9 cellular contexts compared by ENCODE assay signal in the genomic region with DNA sequence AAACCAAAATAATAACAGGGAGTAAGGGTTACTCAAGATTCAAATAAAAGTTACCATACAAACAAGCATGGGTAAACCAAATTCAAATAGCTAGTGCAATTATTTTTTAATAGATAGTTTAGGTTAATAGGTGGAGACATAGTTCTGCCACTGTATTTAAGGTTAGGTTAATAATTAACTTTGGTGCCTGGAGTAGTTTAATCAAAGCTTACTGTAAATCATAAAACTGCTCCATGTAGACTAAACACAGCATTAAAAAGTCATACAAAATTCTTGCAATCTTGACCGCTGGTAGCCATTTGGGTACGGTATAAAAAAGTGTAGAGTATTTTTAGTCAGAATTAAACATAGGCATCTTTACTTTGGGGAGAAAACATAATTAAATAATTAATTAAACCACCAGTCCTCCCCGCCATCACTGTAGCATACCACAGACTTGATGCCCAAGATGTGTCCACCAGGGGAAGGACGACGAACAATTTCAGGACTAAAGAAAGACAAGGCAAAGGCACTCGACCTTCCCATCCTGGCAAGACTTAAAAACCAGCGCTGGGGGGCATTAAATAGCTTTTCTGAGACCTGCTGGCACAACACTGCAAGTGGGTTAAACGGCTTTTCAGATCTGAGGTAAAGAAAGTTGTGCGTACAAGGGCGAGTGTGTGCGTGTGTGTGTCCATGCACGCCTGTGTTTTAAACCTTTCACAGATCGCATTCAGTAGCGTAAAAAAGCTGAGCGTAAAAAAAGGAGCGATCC. TPM values are rescaled to one million over a fixed set of nuclear protein-coding genes. Genes with fewer than 3 reads are reported as not detected.
DNase-seq lines count a peak whose midpoint lies in the region; ATAC-seq, FAIRE-seq and TF ChIP-seq lines count a peak whose summit lies in the region.
"Had no signal": no experiment of that assay in that cellular context is flagged by ENCODE, and none has a peak within 500 bp of the region (broad histone marks: within the 10 kb centered on the region; RNA-seq: fewer than 3 reads in every experiment).

No MANE protein-coding gene starts in this region.

- no peaks in the 10 kb centered on the region for H3K36me3 ChIP-seq in mesodermal cell (ENCODE audit: control insufficient read depth, insufficient read depth, low read length)

- DNase-seq in NCI-H82 (lab: John Stamatoyannopoulos, UW): peak; percentile 51
- DNase-seq in NCI-H82 treated with DMSO at 0.1 percent for 48 hours (lab: John Stamatoyannopoulos, UW; ENCODE audit: unreplicated experiment): no peak
- no peak for DNase-seq in type B pancreatic cell (ENCODE audit: extremely low spot score, unreplicated experiment)
- no peak for DNase-seq in NCI-H2029 treated with DMSO at 0.1 percent for 48 hours (lab: John Stamatoyannopoulos, UW)
- no peak for DNase-seq in activated CD8-positive, alpha-beta T cell treated with anti-CD3 and anti-CD28 coated beads, Interleukin-2, amount 10 ng/mL, durations not matched to agents 7 days and 5 days
- DNase-seq in AG08395 (ENCODE audit: low spot score): no peak

- H3K27me3 Mint-ChIP-seq in type B pancreatic cell: no peaks in the 10 kb centered on the region
- peaks cover 66% of the 10 kb centered on the region for H3K27me3 Mint-ChIP-seq in activated CD8-positive, alpha-beta T cell treated with anti-CD3 and anti-CD28 coated beads, Interleukin-2, amount 10 ng/mL, durations not matched to agents 7 days and 5 days (ENCODE audit: low read depth)

- ATAC-seq in activated CD8-positive, alpha-beta T cell treated with anti-CD3 and anti-CD28 coated beads, Interleukin-2, amount 10 ng/mL, durations not matched to agents 7 days and 5 days: no peak

- H3K4me1 ChIP-seq in mesodermal cell (ENCODE audit: control insufficient read depth, insufficient read depth, low read length, poor library complexity, severe bottlenecking): peaks cover 10% of the 10 kb centered on the region

- H3K9me3 Mint-ChIP-seq in type B pancreatic cell: no peaks in the 10 kb centered on the region
- no peaks in the 10 kb centered on the region for H3K9me3 Mint-ChIP-seq in activated CD8-positive, alpha-beta T cell treated with anti-CD3 and anti-CD28 coated beads, Interleukin-2, amount 10 ng/mL, durations not matched to agents 7 days and 5 days (ENCODE audit: insufficient read depth)
- H3K9me3 Mint-ChIP-seq: T-helper 2 cell treated with Interferon-gamma antibody and Interleukin-4, amounts not matched to agents 5 μg/mL and 100 μg/mL, for 36 hours had no signal

- peak; percentile 65 for TF ChIP-seq CTCF in type B pancreatic cell (conservative IDR thresholded peaks at IDR 0.05)

- FAIRE-seq in colon (lab: Jason Lieb, UNC): peak; percentile 51

- POLR2A ChIA-PET in activated CD8-positive, alpha-beta T cell treated with anti-CD3 and anti-CD28 coated beads, Interleukin-2, amount 10 ng/mL, durations not matched to agents 7 days and 5 days (lab: Charles Lee): no interaction called here

- H3K27ac ChIP-seq in mesodermal cell (ENCODE audit: low read depth, low read length, severe bottlenecking): peak overlapping the region; percentile 39

- H3K27ac Mint-ChIP-seq in type B pancreatic cell: peak overlapping the region; percentile 82
- no peak overlapping the region for H3K27ac Mint-ChIP-seq in activated CD8-positive, alpha-beta T cell treated with anti-CD3 and anti-CD28 coated beads, Interleukin-2, amount 10 ng/mL, durations not matched to agents 7 days and 5 days
- H3K27ac Mint-ChIP-seq: T-helper 2 cell treated with Interferon-gamma antibody and Interleukin-4, amounts not matched to agents 5 μg/mL and 100 μg/mL, for 36 hours had no signal

- no peaks in the 10 kb centered on the region for H3K9me3 ChIP-seq in mesodermal cell (ENCODE audit: control insufficient read depth, low read length)

- WGBS in mesodermal cell (ENCODE audit: insufficient coverage in 2 of 2), 2 experiments: 0 to 3% methylated on average over 8 to 12 of the region's 16 CpGs

- peak overlapping the region; percentile 99 for H3K4me3 Mint-ChIP-seq in type B pancreatic cell
- no peak overlapping the region for H3K4me3 Mint-ChIP-seq in activated CD8-positive, alpha-beta T cell treated with anti-CD3 and anti-CD28 coated beads, Interleukin-2, amount 10 ng/mL, durations not matched to agents 7 days and 5 days
- H3K4me3 Mint-ChIP-seq: T-helper 2 cell treated with Interferon-gamma antibody and Interleukin-4, amounts not matched to agents 5 μg/mL and 100 μg/mL, for 36 hours had no signal

- peaks cover 36% of the 10 kb centered on the region for H3K4me1 Mint-ChIP-seq in type B pancreatic cell (ENCODE audit: unreplicated experiment)
- peaks cover 24% of the 10 kb centered on the region for H3K4me1 Mint-ChIP-seq in activated CD8-positive, alpha-beta T cell treated with anti-CD3 and anti-CD28 coated beads, Interleukin-2, amount 10 ng/mL, durations not matched to agents 7 days and 5 days (ENCODE audit: low read depth)

- CTCF ChIA-PET in activated CD8-positive, alpha-beta T cell treated with anti-CD3 and anti-CD28 coated beads, Interleukin-2, amount 10 ng/mL, durations not matched to agents 7 days and 5 days (lab: Charles Lee): no interaction called here

- H3K36me3 Mint-ChIP-seq in type B pancreatic cell: peaks cover 14% of the 10 kb centered on the region
- H3K36me3 Mint-ChIP-seq in activated CD8-positive, alpha-beta T cell treated with anti-CD3 and anti-CD28 coated beads, Interleukin-2, amount 10 ng/mL, durations not matched to agents 7 days and 5 days (ENCODE audit: low read depth): peaks cover 1% of the 10 kb centered on the region

- H3K4me3 ChIP-seq in mesodermal cell (ENCODE audit: extremely low read depth, insufficient read depth, low read length, poor library complexity, severe bottlenecking): peak overlapping the region; percentile 95

RNA-seq across cellular contexts. Expression of gene SEMA6A, which starts 2.9 kb away (rescaled TPM):
- 42.2 TPM for polyA plus RNA-seq in mesodermal cell (2013, experiment 1 of 2)
- 44.7 TPM for polyA plus RNA-seq in mesodermal cell (2013, experiment 2 of 2)
- total RNA-seq in type B pancreatic cell (ENCODE audit: low replicate concordance): 74.0 and 84.2 TPM in 2 replicates
- total RNA-seq in activated CD8-positive, alpha-beta T cell treated with anti-CD3 and anti-CD28 coated beads, Interleukin-2, amount 10 ng/mL, durations not matched to agents 7 days and 5 days: not detected

Comparison
In these comparisons a context has a peak if more than half of its experiments do, and no peak if none do; other contexts are left out.
1. RNA of gene SEMA6A, which starts 2.9 kb away (total RNA-seq): 74.0 to 84.2 TPM in type B pancreatic cell; not detected in activated CD8-positive, alpha-beta T cell treated with anti-CD3 and anti-CD28 coated beads, Interleukin-2, amount 10 ng/mL, durations not matched to agents 7 days and 5 days; every median in the first group is over 10 times any median in the second.